Comparison of ENCODE assay signal across 20 cellular contexts in the genomic region with DNA sequence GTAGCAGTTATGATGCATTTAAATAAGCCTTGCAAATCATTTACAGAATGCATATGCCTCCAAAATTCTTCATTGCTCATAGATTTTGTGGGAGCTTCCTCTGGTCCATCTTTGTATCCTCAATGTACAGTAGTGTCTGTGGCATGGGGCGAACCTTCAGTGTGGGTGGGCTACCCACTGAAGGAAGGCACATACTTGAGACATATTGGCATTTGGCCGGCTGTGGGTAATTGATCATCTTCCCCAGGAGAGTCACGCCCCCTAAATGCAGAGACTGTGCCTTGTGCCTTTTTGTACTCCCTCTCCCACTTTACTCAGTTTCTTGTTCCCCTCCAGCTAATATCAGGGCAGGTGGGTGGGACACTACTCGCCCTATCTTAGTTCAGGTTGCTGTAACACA.
DNase-seq lines count a peak whose midpoint lies in the region; ATAC-seq and TF ChIP-seq lines count a peak whose summit lies in the region.
"Had no signal": no experiment of that assay in that cellular context is flagged by ENCODE, and none has a peak within 500 bp of the region (broad histone marks: within the 10 kb centered on the region; RNA-seq: fewer than 3 reads in every experiment).

No MANE protein-coding gene starts in this region.

- H3K79me2 ChIP-seq in H9 (ENCODE audit: insufficient read depth, low read length) = no peaks in the 10 kb centered on the region

- no peak overlapping the region for H2AFZ ChIP-seq in H9 (ENCODE audit: low read length)

- H3K23me2 ChIP-seq in H9 (ENCODE audit: insufficient read length, low read depth, low read length, poor library complexity, severe bottlenecking) = no peaks in the 10 kb centered on the region

- CTCF ChIA-PET in activated CD8-positive, alpha-beta memory T cell treated with anti-CD3 and anti-CD28 coated beads, Interleukin-2, amount 10 ng/mL, durations not matched to agents 7 days and 5 days (lab: Charles Lee) = no interaction called here

- H3K9me3 Mint-ChIP-seq in activated CD8-positive, alpha-beta memory T cell treated with anti-CD3 and anti-CD28 coated beads, Interleukin-2, amount 10 ng/mL, durations not matched to agents 7 days and 5 days (ENCODE audit: low read depth) = no peaks in the 10 kb centered on the region
- H3K9me3 Mint-ChIP-seq in CD14-positive monocyte (no peaks in the 10 kb centered on the region), H9 (no peaks in the 10 kb centered on the region), osteocyte (ENCODE audit: unreplicated experiment) (no peaks in the 10 kb centered on the region)
- H3K9me3 Mint-ChIP-seq in activated T-cell treated with anti-CD3 and anti-CD28 coated beads, Interleukin-2, amount 50 U/mL, for 72 hours = no peaks in the 10 kb centered on the region
- H3K9me3 Mint-ChIP-seq: CD4-positive, alpha-beta memory T cell had no signal

- H2BK12ac ChIP-seq in H9 (ENCODE audit: insufficient read length, low read depth, low read length) = no peak overlapping the region

- no CpG with 5 or more reads among the region's 4 CpGs for WGBS in H9 (ENCODE audit: extremely low coverage, insufficient read length, low lambda C conversion rate)

- H2BK120ac ChIP-seq in H9 (ENCODE audit: low read depth, low read length, poor library complexity, severe bottlenecking) = no peak overlapping the region

- H3K27ac Mint-ChIP-seq in activated CD8-positive, alpha-beta memory T cell treated with anti-CD3 and anti-CD28 coated beads, Interleukin-2, amount 10 ng/mL, durations not matched to agents 7 days and 5 days = no peak overlapping the region
- H3K27ac Mint-ChIP-seq in CD14-positive monocyte (no peak overlapping the region), H9 (no peak overlapping the region), osteocyte (ENCODE audit: unreplicated experiment) (no peak overlapping the region)
- H3K27ac Mint-ChIP-seq in activated T-cell treated with anti-CD3 and anti-CD28 coated beads, Interleukin-2, amount 50 U/mL, for 72 hours = no peak overlapping the region
- H3K27ac Mint-ChIP-seq: CD4-positive, alpha-beta memory T cell had no signal

- H3K27me3 ChIP-seq in H9 (ENCODE audit: insufficient read depth, low read length) = no peaks in the 10 kb centered on the region
- H3K27me3 ChIP-seq: BLaER1 treated with 17β-estradiol and CSF1 and Interleukin-3, amounts not matched to agents 10 nM and 100 nM had no signal

- no peaks in the 10 kb centered on the region for H3K9me3 ChIP-seq in H9 (ENCODE audit: control insufficient read depth, low read depth, low read length)
- H3K9me3 ChIP-seq: A549, BE2C, Caco-2 had no signal

- H3K79me1 ChIP-seq in H9 (ENCODE audit: insufficient read depth, low read depth, low read length, poor library complexity, severe bottlenecking) = no peaks in the 10 kb centered on the region

- no peak overlapping the region for H2BK5ac ChIP-seq in H9 (ENCODE audit: insufficient read length, low read length)

- no peak overlapping the region for H3K4ac ChIP-seq in H9 (ENCODE audit: low read depth, low read length)

- H3K23ac ChIP-seq in H9 (ENCODE audit: insufficient read length, low read depth, low read length) = no peak overlapping the region

- DNase-seq in activated CD8-positive, alpha-beta memory T cell treated with anti-CD3 and anti-CD28 coated beads, Interleukin-2, amount 10 ng/mL, durations not matched to agents 7 days and 5 days = peak; percentile 40
- DNase-seq in activated CD8-positive, alpha-beta memory T cell treated with anti-CD3 and anti-CD28 coated beads, Interleukin-2, amount 50 U/mL, for 48 hours = no peak
- DNase-seq in CD14-positive monocyte (ENCODE audit: low spot score) (peak; percentile 15), H9 (peak; percentile 16), osteocyte (ENCODE audit: extremely low spot score, unreplicated experiment) (peak; percentile 81), COLO668 (lab: John Stamatoyannopoulos, UW; ENCODE audit: unreplicated experiment) (no peak)
- DNase-seq in activated T-cell treated with anti-CD3 and anti-CD28 coated beads, Interleukin-2, amount 50 U/mL, for 72 hours = no peak
- DNase-seq: 8988T; ACHN; AML-193; BE2C; Caco-2; CD4-positive, alpha-beta memory T cell; DMS153; DND-41; GOT3; H7 had no signal

- no peaks in the 10 kb centered on the region for H3K36me3 Mint-ChIP-seq in activated CD8-positive, alpha-beta memory T cell treated with anti-CD3 and anti-CD28 coated beads, Interleukin-2, amount 10 ng/mL, durations not matched to agents 7 days and 5 days
- no peaks in the 10 kb centered on the region for H3K36me3 Mint-ChIP-seq in CD14-positive monocyte
- no peaks in the 10 kb centered on the region for H3K36me3 Mint-ChIP-seq in H9 (ENCODE audit: insufficient read depth in 1 of 3, low read depth in 3 of 3)
- no peaks in the 10 kb centered on the region for H3K36me3 Mint-ChIP-seq in osteocyte (ENCODE audit: unreplicated experiment)
- no peaks in the 10 kb centered on the region for H3K36me3 Mint-ChIP-seq in activated T-cell treated with anti-CD3 and anti-CD28 coated beads, Interleukin-2, amount 50 U/mL, for 72 hours (ENCODE audit: insufficient read depth in 2 of 2)
- H3K36me3 Mint-ChIP-seq: CD4-positive, alpha-beta memory T cell had no signal

- H3K4me3 Mint-ChIP-seq in activated CD8-positive, alpha-beta memory T cell treated with anti-CD3 and anti-CD28 coated beads, Interleukin-2, amount 10 ng/mL, durations not matched to agents 7 days and 5 days = no peak overlapping the region
- H3K4me3 Mint-ChIP-seq in CD14-positive monocyte = no peak overlapping the region
- no peak overlapping the region for H3K4me3 Mint-ChIP-seq in H9
- H3K4me3 Mint-ChIP-seq in osteocyte (ENCODE audit: unreplicated experiment) = no peak overlapping the region
- no peak overlapping the region for H3K4me3 Mint-ChIP-seq in activated T-cell treated with anti-CD3 and anti-CD28 coated beads, Interleukin-2, amount 50 U/mL, for 72 hours
- H3K4me3 Mint-ChIP-seq: CD4-positive, alpha-beta memory T cell had no signal

- no peak overlapping the region for H3K14ac ChIP-seq in H9 (ENCODE audit: insufficient read depth, low read length)

- no peak overlapping the region for H3K9ac ChIP-seq in H9 (ENCODE audit: extremely low read depth, insufficient read length, low read length)
- H3K9ac ChIP-seq: BLaER1 treated with 17β-estradiol and CSF1 and Interleukin-3, amounts not matched to agents 10 nM and 100 nM had no signal

- intact Hi-C loops in CD14-positive monocyte (cut with micrococcal nuclease) = no loop called here

- no peak overlapping the region for H2BK20ac ChIP-seq in H9 (ENCODE audit: low read depth, low read length, poor library complexity, severe bottlenecking)

- H4K91ac ChIP-seq in H9 (ENCODE audit: insufficient read length, low read depth, low read length) = no peak overlapping the region

- peaks cover 8% of the 10 kb centered on the region for H3K4me1 ChIP-seq in H9 (ENCODE audit: insufficient read depth, low read length)
- H3K4me1 ChIP-seq: A549, Caco-2 had no signal

- no peak for ATAC-seq in activated CD8-positive, alpha-beta memory T cell treated with anti-CD3 and anti-CD28 coated beads, Interleukin-2, amount 10 ng/mL, durations not matched to agents 7 days and 5 days
- ATAC-seq in activated T-cell treated with anti-CD3 and anti-CD28 coated beads, Interleukin-2, amount 50 U/mL, for 72 hours (replicated peaks in 1 of 2) = no peak
- ATAC-seq: A549, HCT116 had no signal

- no peak overlapping the region for H3K56ac ChIP-seq in H9 (ENCODE audit: insufficient read length, low read depth, low read length)

- H3K27ac ChIP-seq in H9 (ENCODE audit: insufficient read length, low read depth, low read length) = no peak overlapping the region
- H3K27ac ChIP-seq: A549; BLaER1 treated with 17β-estradiol and CSF1 and Interleukin-3, amounts not matched to agents 10 nM and 100 nM had no signal

- no peak for TF ChIP-seq CTCF in CD14-positive monocyte (IDR thresholded peaks at IDR 0.05)
- TF ChIP-seq CTCF in H9 (conservative IDR thresholded peaks at IDR 0.05) = no peak
- TF ChIP-seq CTCF in osteocyte (IDR thresholded peaks at IDR 0.05) = no peak

- H3K27me3 Mint-ChIP-seq in activated CD8-positive, alpha-beta memory T cell treated with anti-CD3 and anti-CD28 coated beads, Interleukin-2, amount 10 ng/mL, durations not matched to agents 7 days and 5 days = no peaks in the 10 kb centered on the region
- H3K27me3 Mint-ChIP-seq in CD14-positive monocyte (ENCODE audit: low read depth in 3 of 3) = peaks cover 0 to 4% (median 4%) of the 10 kb centered on the region in 3 donors
- H3K27me3 Mint-ChIP-seq in H9 (ENCODE audit: low read depth) = no peaks in the 10 kb centered on the region
- H3K27me3 Mint-ChIP-seq in osteocyte (ENCODE audit: unreplicated experiment) = no peaks in the 10 kb centered on the region
- H3K27me3 Mint-ChIP-seq in activated T-cell treated with anti-CD3 and anti-CD28 coated beads, Interleukin-2, amount 50 U/mL, for 72 hours (ENCODE audit: low read depth) = no peaks in the 10 kb centered on the region
- H3K27me3 Mint-ChIP-seq: CD4-positive, alpha-beta memory T cell had no signal

- no peak overlapping the region for H2BK15ac ChIP-seq in H9 (ENCODE audit: low read depth, low read length)

- H4K8ac ChIP-seq in H9 (replicated peaks; ENCODE audit: insufficient read length, low read depth, low read length) = no peak overlapping the region

- H3K4me1 Mint-ChIP-seq in activated CD8-positive, alpha-beta memory T cell treated with anti-CD3 and anti-CD28 coated beads, Interleukin-2, amount 10 ng/mL, durations not matched to agents 7 days and 5 days = no peaks in the 10 kb centered on the region
- H3K4me1 Mint-ChIP-seq in CD14-positive monocyte (no peaks in the 10 kb centered on the region), H9 (peaks cover 0 to 2% of the 10 kb centered on the region in 2 experiments; a peak in 1 of 4 replicates), osteocyte (ENCODE audit: unreplicated experiment) (no peaks in the 10 kb centered on the region)
- no peaks in the 10 kb centered on the region for H3K4me1 Mint-ChIP-seq in activated T-cell treated with anti-CD3 and anti-CD28 coated beads, Interleukin-2, amount 50 U/mL, for 72 hours (ENCODE audit: low read depth)
- H3K4me1 Mint-ChIP-seq: CD4-positive, alpha-beta memory T cell had no signal

- no peak overlapping the region for H2AK5ac ChIP-seq in H9 (ENCODE audit: insufficient read length, low read length)

- no peaks in the 10 kb centered on the region for H4K20me1 ChIP-seq in H9 (ENCODE audit: control insufficient read depth, insufficient read depth, insufficient read length)
- H4K20me1 ChIP-seq: BLaER1 treated with 17β-estradiol and CSF1 and Interleukin-3, amounts not matched to agents 10 nM and 100 nM had no signal

- no peak overlapping the region for H3K18ac ChIP-seq in H9 (ENCODE audit: insufficient read length, low read depth, low read length)

- H4K5ac ChIP-seq in H9 (ENCODE audit: insufficient read length, low read depth, low read length) = no peak overlapping the region

- H3T11ph ChIP-seq in H9 (ENCODE audit: low read length) = no peak overlapping the region

- H3K4me2 ChIP-seq in H9 (ENCODE audit: insufficient read depth, insufficient read length, low read length) = no peak overlapping the region
- H3K4me2 ChIP-seq: A549; BLaER1 treated with 17β-estradiol and CSF1 and Interleukin-3, amounts not matched to agents 10 nM and 100 nM had no signal

Comparison
In these comparisons a context has a peak if more than half of its experiments do, and no peak if none do; other contexts are left out.
1. DNase-seq: peak in activated CD8-positive, alpha-beta memory T cell treated with anti-CD3 and anti-CD28 coated beads, Interleukin-2, amount 10 ng/mL, durations not matched to agents 7 days and 5 days (single experiment), CD14-positive monocyte (single experiment), H9 (single experiment) and osteocyte (single experiment); none in activated CD8-positive, alpha-beta memory T cell treated with anti-CD3 and anti-CD28 coated beads, Interleukin-2, amount 50 U/mL, for 48 hours (single experiment), activated T-cell treated with anti-CD3 and anti-CD28 coated beads, Interleukin-2, amount 50 U/mL, for 72 hours (0 of 2) and COLO668 (single experiment).